Comparison of ENCODE assay signal across 8 cellular contexts in the genomic region with DNA sequence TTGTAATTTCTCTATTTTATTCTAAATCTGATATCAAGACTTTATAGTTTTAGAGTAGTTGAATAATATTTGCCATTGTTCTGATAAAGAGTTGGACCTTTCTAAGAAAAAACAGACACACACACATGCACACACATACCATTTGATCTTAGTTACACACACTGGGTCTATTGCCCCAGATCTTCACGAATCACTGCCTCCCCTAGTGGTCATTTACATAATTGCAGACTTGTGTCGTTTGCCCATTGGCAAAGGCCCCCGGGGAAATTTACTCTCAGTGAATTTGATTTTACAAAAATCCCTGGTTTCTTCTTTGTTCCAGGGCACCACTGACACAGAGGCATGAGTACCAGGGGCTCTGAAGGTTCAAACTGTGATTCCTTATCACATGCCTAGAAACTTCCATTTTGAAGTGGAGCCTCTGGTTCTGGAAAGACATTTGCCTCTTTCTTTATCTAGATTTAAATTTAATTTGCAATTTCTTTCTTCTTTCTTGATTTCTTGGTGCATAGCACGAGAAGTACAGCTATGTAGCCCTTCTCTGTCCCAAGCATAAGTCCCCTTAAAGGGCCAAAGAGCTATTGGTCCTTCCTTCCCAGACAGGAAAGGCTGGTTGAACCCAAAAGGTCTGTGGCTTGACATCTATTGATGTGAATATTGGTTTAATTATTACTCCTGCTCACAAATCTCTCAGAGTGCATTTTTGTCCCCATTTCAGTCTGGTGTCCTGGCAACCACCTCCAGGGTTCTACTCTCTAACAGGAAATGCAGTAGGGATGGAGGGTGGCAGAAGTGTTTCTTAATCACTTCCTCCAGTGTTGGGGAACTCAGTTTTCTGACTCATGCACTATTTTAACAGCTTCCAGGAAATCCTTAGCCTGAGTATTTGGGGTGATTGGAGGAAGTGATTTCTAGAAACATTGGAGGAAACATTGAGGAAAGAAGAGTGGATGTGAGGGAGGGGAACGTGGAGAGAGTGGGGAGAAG. TPM values are rescaled to one million over a fixed set of nuclear protein-coding genes. Genes with fewer than 3 reads are reported as not detected.
DNase-seq lines count a peak whose midpoint lies in the region; ATAC-seq, FAIRE-seq and TF ChIP-seq lines count a peak whose summit lies in the region.
"Had no signal": no experiment of that assay in that cellular context is flagged by ENCODE, and none has a peak within 500 bp of the region (broad histone marks: within the 10 kb centered on the region; RNA-seq: fewer than 3 reads in every experiment).

No MANE protein-coding gene starts in this region.

- intact Hi-C loops in CD4-positive, alpha-beta memory T cell (cut with micrococcal nuclease), result loop anchor here (1.0 to 5.0 kb wide), 2 partner anchors 25 to 441 kb away; no protein-coding TSS in a partner anchor
- intact Hi-C loops in Panc1 (cut with micrococcal nuclease; ENCODE audit: unreplicated experiment), result no loop called here

- H3K4me1 Mint-ChIP-seq in CD4-positive, alpha-beta memory T cell, result no peaks in the 10 kb centered on the region
- peaks cover 0 to 2% of the 10 kb centered on the region in 2 donors for H3K4me1 Mint-ChIP-seq in effector memory CD8-positive, alpha-beta T cell (ENCODE audit: low read depth in 2 of 2)
- peaks cover 9 to 14% of the 10 kb centered on the region in 2 donors for H3K4me1 Mint-ChIP-seq in natural killer cell treated with Interleukin-12 subunit alpha and Interleukin-12 subunit beta and Interleukin-15 and Interleukin-18, amount 100 ng/mL, for 72 hours (ENCODE audit: low read depth in 2 of 2)
- no peaks in the 10 kb centered on the region for H3K4me1 Mint-ChIP-seq in activated T-helper 17 cell treated with anti-CD3 and anti-CD28 coated beads, Interleukin-2, amount 50 U/mL, for 72 hours

- CTCF ChIA-PET in CD4-positive, alpha-beta memory T cell (lab: Charles Lee; ENCODE audit: partially characterized antibody), result interaction anchor here (0.9 to 4.1 kb wide), 7 partner anchors 10 to 28 kb away, joined by 3 to 13 read pairs (median 3); no protein-coding TSS in a partner anchor
- CTCF ChIA-PET in Panc1 (lab: Charles Lee), result no interaction called here

- no peak overlapping the region for H3K27ac ChIP-seq in CD4-positive, alpha-beta memory T cell (ENCODE audit: low read depth, low read length)
- H3K27ac ChIP-seq in Panc1 (ENCODE audit: low read length), result no peak overlapping the region

- peak; percentile 72 for FAIRE-seq in GM18507 (lab: Jason Lieb, UNC)

- BruUV-seq in Panc1 (replicated peaks; lab: Mats Ljungman, UMichigan), result no TSS peak

- no peaks in the 10 kb centered on the region for H3K4me1 ChIP-seq in CD4-positive, alpha-beta memory T cell (ENCODE audit: insufficient read depth, low read length)
- no peaks in the 10 kb centered on the region for H3K4me1 ChIP-seq in Panc1 (ENCODE audit: control insufficient read depth, insufficient read depth, low read length)

- no peaks in the 10 kb centered on the region for H3K9me3 ChIP-seq in CD4-positive, alpha-beta memory T cell (ENCODE audit: control insufficient read depth in 1 of 2, low read length in 2 of 2)
- no peaks in the 10 kb centered on the region for H3K9me3 ChIP-seq in Panc1 (ENCODE audit: control insufficient read depth, insufficient read depth, low read depth, low read length)

- no peak overlapping the region for H3K27ac Mint-ChIP-seq in CD4-positive, alpha-beta memory T cell
- no peak overlapping the region for H3K27ac Mint-ChIP-seq in effector memory CD8-positive, alpha-beta T cell
- H3K27ac Mint-ChIP-seq in natural killer cell treated with Interleukin-12 subunit alpha and Interleukin-12 subunit beta and Interleukin-15 and Interleukin-18, amount 100 ng/mL, for 72 hours, result peak overlapping the region; percentile 22 to 52
- no peak overlapping the region for H3K27ac Mint-ChIP-seq in activated T-helper 17 cell treated with anti-CD3 and anti-CD28 coated beads, Interleukin-2, amount 50 U/mL, for 72 hours

- ATAC-seq in Panc1 (no peak), GM19452 (IDR thresholded peaks at IDR 0.05; ENCODE audit: unreplicated experiment) (no peak)
- no peak for ATAC-seq in effector memory CD8-positive, alpha-beta T cell (replicated peaks)
- peak; percentile 65 to 71 for ATAC-seq in natural killer cell treated with Interleukin-12 subunit alpha and Interleukin-12 subunit beta and Interleukin-15 and Interleukin-18, amount 100 ng/mL, for 72 hours
- ATAC-seq in activated T-helper 17 cell treated with anti-CD3 and anti-CD28 coated beads, Interleukin-2, amount 50 U/mL, for 72 hours (replicated peaks), result no peak

- H3K36me3 ChIP-seq in CD4-positive, alpha-beta memory T cell (ENCODE audit: insufficient read depth, low read length), result no peaks in the 10 kb centered on the region
- no peaks in the 10 kb centered on the region; the same call in 1 of the 2 replicates for H3K36me3 ChIP-seq in Panc1 (ENCODE audit: control insufficient read depth, insufficient read depth, low read length)

- in situ Hi-C loops in Panc1 (cut with HindIII; ENCODE audit: low pct_unique_long_range_greater_than_20kb, low sequenced_read_pairs), result no loop called here

- TF ChIP-seq CTCF in Panc1 (IDR thresholded peaks at IDR 0.05), result peak; percentile 82

- H3K4me3 Mint-ChIP-seq in CD4-positive, alpha-beta memory T cell, result no peak overlapping the region
- H3K4me3 Mint-ChIP-seq in effector memory CD8-positive, alpha-beta T cell, result no peak overlapping the region
- peak overlapping the region; percentile 62 for H3K4me3 Mint-ChIP-seq in natural killer cell treated with Interleukin-12 subunit alpha and Interleukin-12 subunit beta and Interleukin-15 and Interleukin-18, amount 100 ng/mL, for 72 hours
- H3K4me3 Mint-ChIP-seq in activated T-helper 17 cell treated with anti-CD3 and anti-CD28 coated beads, Interleukin-2, amount 50 U/mL, for 72 hours, result no peak overlapping the region

- POLR2A ChIA-PET in CD4-positive, alpha-beta memory T cell (lab: Charles Lee; ENCODE audit: partially characterized antibody), result no interaction called here
- POLR2A ChIA-PET in Panc1 (lab: Charles Lee), result no interaction called here

- H3K4me3 ChIP-seq in CD4-positive, alpha-beta memory T cell (ENCODE audit: low read length in 2 of 2), result no peak overlapping the region
- no peak overlapping the region for H3K4me3 ChIP-seq in Panc1 (ENCODE audit: low read depth in 2 of 2, low read length in 2 of 2)

- H3K27me3 Mint-ChIP-seq in CD4-positive, alpha-beta memory T cell, result peaks cover 13 to 21% of the 10 kb centered on the region in 2 donors
- peaks cover 45 to 56% of the 10 kb centered on the region in 2 donors for H3K27me3 Mint-ChIP-seq in effector memory CD8-positive, alpha-beta T cell
- peaks cover 21 to 35% of the 10 kb centered on the region in 2 donors for H3K27me3 Mint-ChIP-seq in natural killer cell treated with Interleukin-12 subunit alpha and Interleukin-12 subunit beta and Interleukin-15 and Interleukin-18, amount 100 ng/mL, for 72 hours
- H3K27me3 Mint-ChIP-seq in activated T-helper 17 cell treated with anti-CD3 and anti-CD28 coated beads, Interleukin-2, amount 50 U/mL, for 72 hours, result peaks cover 44% of the 10 kb centered on the region

- peaks cover 0 to 1% (median 0%) of the 10 kb centered on the region in 8 donors for H3K9me3 Mint-ChIP-seq in CD4-positive, alpha-beta memory T cell
- H3K9me3 Mint-ChIP-seq in effector memory CD8-positive, alpha-beta T cell, result no peaks in the 10 kb centered on the region
- peaks cover 3% of the 10 kb centered on the region for H3K9me3 Mint-ChIP-seq in natural killer cell treated with Interleukin-12 subunit alpha and Interleukin-12 subunit beta and Interleukin-15 and Interleukin-18, amount 100 ng/mL, for 72 hours
- H3K9me3 Mint-ChIP-seq in activated T-helper 17 cell treated with anti-CD3 and anti-CD28 coated beads, Interleukin-2, amount 50 U/mL, for 72 hours, result no peaks in the 10 kb centered on the region

- H3K36me3 Mint-ChIP-seq in CD4-positive, alpha-beta memory T cell, result no peaks in the 10 kb centered on the region
- H3K36me3 Mint-ChIP-seq in effector memory CD8-positive, alpha-beta T cell (ENCODE audit: insufficient read depth), result no peaks in the 10 kb centered on the region
- H3K36me3 Mint-ChIP-seq in natural killer cell treated with Interleukin-12 subunit alpha and Interleukin-12 subunit beta and Interleukin-15 and Interleukin-18, amount 100 ng/mL, for 72 hours, result no peaks in the 10 kb centered on the region
- H3K36me3 Mint-ChIP-seq in activated T-helper 17 cell treated with anti-CD3 and anti-CD28 coated beads, Interleukin-2, amount 50 U/mL, for 72 hours (ENCODE audit: low read depth), result no peaks in the 10 kb centered on the region

- H3K27me3 ChIP-seq in CD4-positive, alpha-beta memory T cell (ENCODE audit: insufficient read depth, low read length), result no peaks in the 10 kb centered on the region
- peaks cover 5% of the 10 kb centered on the region for H3K27me3 ChIP-seq in Panc1 (ENCODE audit: control insufficient read depth, insufficient read depth, low read length)

- DNase-seq in CD4-positive, alpha-beta memory T cell, result peak in 4 of 5 donors; percentile 16 to 33 (median 26)
- DNase-seq in GM18507 (ENCODE audit: extremely low spot score, insufficient read length, low read depth) (no peak), Panc1 (ENCODE audit: low read depth, low spot score) (peak; percentile 18)
- peak; percentile 17 to 27 (median 21) for DNase-seq in effector memory CD8-positive, alpha-beta T cell
- no peak for DNase-seq in natural killer cell treated with Interleukin-12 subunit alpha and Interleukin-12 subunit beta and Interleukin-15 and Interleukin-18, amount 100 ng/mL, for 72 hours (ENCODE audit: low spot score)

RNA-seq across cellular contexts. Expression of a gene that starts 32.4 kb away (rescaled TPM):
- not detected for total RNA-seq in CD4-positive, alpha-beta memory T cell
- not detected for polyA plus RNA-seq in CD4-positive, alpha-beta memory T cell
- total RNA-seq in Panc1 (2021; ENCODE audit: unreplicated experiment), result not detected
- polyA plus RNA-seq in Panc1 (2012; ENCODE audit: insufficient read length), result not detected
- total RNA-seq in natural killer cell treated with Interleukin-12 subunit alpha and Interleukin-12 subunit beta and Interleukin-15 and Interleukin-18, amount 100 ng/mL, for 72 hours, result not detected
- not detected for total RNA-seq in activated T-helper 17 cell treated with anti-CD3 and anti-CD28 coated beads, Interleukin-2, amount 50 U/mL, for 72 hours
- total RNA-seq: T-helper 2 cell treated with Interferon-gamma antibody and Interleukin-4, amounts not matched to agents 100 ng/mL and 5 ng/mL, for 36 hours had no signal

Comparison
In these comparisons a context has a peak if more than half of its experiments do, and no peak if none do; other contexts are left out.
1. DNase-seq: peak in CD4-positive, alpha-beta memory T cell (4 of 5), Panc1 (single experiment) and effector memory CD8-positive, alpha-beta T cell (3 of 3); none in GM18507 (single experiment) and natural killer cell treated with Interleukin-12 subunit alpha and Interleukin-12 subunit beta and Interleukin-15 and Interleukin-18, amount 100 ng/mL, for 72 hours (single experiment).
2. H3K27ac Mint-ChIP-seq: peak in natural killer cell treated with Interleukin-12 subunit alpha and Interleukin-12 subunit beta and Interleukin-15 and Interleukin-18, amount 100 ng/mL, for 72 hours (2 of 2); none in CD4-positive, alpha-beta memory T cell (0 of 7), effector memory CD8-positive, alpha-beta T cell (0 of 2) and activated T-helper 17 cell treated with anti-CD3 and anti-CD28 coated beads, Interleukin-2, amount 50 U/mL, for 72 hours (single experiment).
3. ATAC-seq: peak in natural killer cell treated with Interleukin-12 subunit alpha and Interleukin-12 subunit beta and Interleukin-15 and Interleukin-18, amount 100 ng/mL, for 72 hours (2 of 2); none in Panc1 (single experiment), effector memory CD8-positive, alpha-beta T cell (single experiment), GM19452 (single experiment) and activated T-helper 17 cell treated with anti-CD3 and anti-CD28 coated beads, Interleukin-2, amount 50 U/mL, for 72 hours (single experiment).